In genomic region chr5:65263291-65263690, GRCh38 we compare ENCODE assay signal across 28 cellular contexts.
A peak's percentile ranks its signal among the peaks of the same experiment; 100 is the strongest.
DNase-seq lines count a peak whose midpoint lies in the region; ATAC-seq, FAIRE-seq and TF ChIP-seq lines count a peak whose summit lies in the region.
"Had no signal": no experiment of that assay in that cellular context is flagged by ENCODE, and none has a peak within 500 bp of the region (broad histone marks: within the 10 kb centered on the region; RNA-seq: fewer than 3 reads in every experiment).

No MANE protein-coding gene starts in this region.

- peaks cover 0 to 8% of the 10 kb centered on the region in 2 donors for H3K4me1 ChIP-seq in thyroid gland
- H3K4me1 ChIP-seq: A549, foreskin keratinocyte, lower lobe of right lung had no signal

- TF ChIP-seq CTCF in AG10803 (conservative IDR thresholded peaks at IDR 0.05; ENCODE audit: low read length), result no peak
- no peak for TF ChIP-seq CTCF in astrocyte of the spinal cord (IDR thresholded peaks at IDR 0.05; ENCODE audit: low read depth, low read length)
- no peak for TF ChIP-seq CTCF in GM10248 (IDR thresholded peaks at IDR 0.05; ENCODE audit: control extremely low read depth, extremely low read depth, low read depth, missing control alignments)
- no peak for TF ChIP-seq CTCF in thyroid gland (IDR thresholded peaks at IDR 0.05)

- H3K36me3 ChIP-seq in thyroid gland, result no peaks in the 10 kb centered on the region
- H3K36me3 ChIP-seq: BLaER1, heart left ventricle, lower lobe of right lung, thoracic aorta had no signal

- TF ChIP-seq POLR2A in H54 (IDR thresholded peaks at IDR 0.05; ENCODE audit: low read depth, low read length) (no peak), thyroid gland (IDR thresholded peaks at IDR 0.05) (no peak)

- CTCF ChIA-PET in GM10248 (lab: Yijun Ruan, JAX), result interaction anchor here (1.4 to 1.7 kb wide), 2 partner anchors 23 to 51 kb away, joined by 3 to 4 read pairs; no protein-coding TSS in a partner anchor

- intact Hi-C loops in thyroid gland (cut with DNase I), result no loop called here

- H3K27me3 ChIP-seq in thyroid gland, result no peaks in the 10 kb centered on the region
- H3K27me3 ChIP-seq: BLaER1, foreskin keratinocyte, heart left ventricle had no signal

- DNase-seq in AG10803 (ENCODE audit: low read depth), result peak; percentile 83
- no peak for DNase-seq in H54 (ENCODE audit: insufficient read length, low spot score)
- DNase-seq in astrocyte of the spinal cord (ENCODE audit: low read depth, low spot score), result peak; percentile 43
- peak; percentile 14 for DNase-seq in non-pigmented ciliary epithelial cell (ENCODE audit: low read depth)
- no peak for DNase-seq in cerebellar cortex (ENCODE audit: low spot score)
- DNase-seq in GM10248 (ENCODE audit: extremely low spot score), result no peak
- no peak for DNase-seq in thyroid gland
- DNase-seq: activated CD4-positive, alpha-beta memory T cell treated with anti-CD3 and anti-CD28 coated beads, Interleukin-2, amount 10 ng/mL, durations not matched to agents 7 days and 5 days; activated CD8-positive, alpha-beta memory T cell treated with anti-CD3 and anti-CD28 coated beads, Interleukin-2, amount 50 U/mL, for 4 hours; activated naive CD4-positive, alpha-beta T cell treated with Interleukin-2 at 50 U/mL for 16 hours; effector memory CD8-positive, alpha-beta T cell; lower lobe of right lung; mucosa of descending colon; natural killer cell; NCI-H1436 treated with DMSO at 0.1 percent for 48 hours; NCI-H345; stimulated activated CD8-positive, alpha-beta memory T cell treated with anti-CD3 and anti-CD28 coated beads, Interleukin-4, amount 100 ng/mL, for 48 hours had no signal

- no peak overlapping the region for H3K4me3 ChIP-seq in AG10803 (ENCODE audit: low read length)
- no peak overlapping the region for H3K4me3 ChIP-seq in astrocyte of the spinal cord (ENCODE audit: low read depth, low read length)
- no peak overlapping the region for H3K4me3 ChIP-seq in thyroid gland (replicated peaks in 1 of 3)
- H3K4me3 ChIP-seq: A549, BLaER1, heart left ventricle, lower lobe of right lung, mucosa of descending colon had no signal

- H3K27ac ChIP-seq in thyroid gland, result no peak overlapping the region
- H3K27ac ChIP-seq: A549, BLaER1, coronary artery, foreskin keratinocyte, heart left ventricle, lower lobe of right lung had no signal

- WGBS in thyroid gland, 2 donors, result 81 to 86% methylated on average over 3 of the region's 3 CpGs

- no peaks in the 10 kb centered on the region for H3K9me3 ChIP-seq in thyroid gland
- H3K9me3 ChIP-seq: A549, BLaER1, heart left ventricle, lower lobe of right lung, mucosa of descending colon, thoracic aorta had no signal

- POLR2A ChIA-PET in GM10248 (lab: Yijun Ruan, JAX), result no interaction called here

- ATAC-seq in HG03354 (IDR thresholded peaks at IDR 0.05; ENCODE audit: poor library complexity, severe bottlenecking, unreplicated experiment), result no peak
- ATAC-seq: A549; effector memory CD8-positive, alpha-beta T cell; foreskin keratinocyte; HCT116; lower lobe of right lung; mucosa of descending colon; natural killer cell; Panc1 had no signal

- peak; percentile 15 for FAIRE-seq in H54 (lab: Jason Lieb, UNC)
- FAIRE-seq: A549, bronchial epithelial cell, G401.6 had no signal

- in situ Hi-C loops in astrocyte of the spinal cord (cut with HindIII; ENCODE audit: low sequenced_read_pairs), result no loop called here

Comparison
In these comparisons a context has a peak if more than half of its experiments do, and no peak if none do; other contexts are left out.
1. DNase-seq: peak in AG10803 (single experiment), astrocyte of the spinal cord (single experiment) and non-pigmented ciliary epithelial cell (single experiment); none in H54 (single experiment), cerebellar cortex (single experiment), GM10248 (single experiment) and thyroid gland (0 of 2).